Comparison of ENCODE assay signal across 17 cellular contexts in genomic region chr20:10984899-10985298, GRCh38.
DNase-seq lines count a peak whose midpoint lies in the region; ATAC-seq, FAIRE-seq and TF ChIP-seq lines count a peak whose summit lies in the region.
"Had no signal": no experiment of that assay in that cellular context is flagged by ENCODE, and none has a peak within 500 bp of the region (broad histone marks: within the 10 kb centered on the region; RNA-seq: fewer than 3 reads in every experiment).

No MANE protein-coding gene starts in this region.

- ATAC-seq in heart right ventricle: no peak
- peak; percentile 74 for ATAC-seq in body of pancreas
- no peak for ATAC-seq in GM19397 (IDR thresholded peaks at IDR 0.05; ENCODE audit: unreplicated experiment)
- ATAC-seq in HG03159 (IDR thresholded peaks at IDR 0.05; ENCODE audit: unreplicated experiment): no peak
- ATAC-seq: activated CD8-positive, alpha-beta T cell treated with anti-CD3 and anti-CD28 coated beads for 36 hours; left lung; natural killer cell had no signal

- H3K27me3 ChIP-seq in heart right ventricle (no peaks in the 10 kb centered on the region), body of pancreas (no peaks in the 10 kb centered on the region), mesenchymal stem cell (ENCODE audit: control insufficient read depth in 1 of 2, insufficient read depth in 1 of 2, low read length in 2 of 2) (no peaks in the 10 kb centered on the region), vagina (no peaks in the 10 kb centered on the region)
- H3K27me3 ChIP-seq: left lung, right atrium auricular region, testis had no signal

- FAIRE-seq in GM19239 (lab: Jason Lieb, UNC): no peak
- FAIRE-seq: D721Med had no signal

- no peaks in the 10 kb centered on the region for H3K9me3 ChIP-seq in heart right ventricle
- H3K9me3 ChIP-seq in body of pancreas: no peaks in the 10 kb centered on the region
- H3K9me3 ChIP-seq in mesenchymal stem cell (ENCODE audit: control insufficient read depth, low read length): no peaks in the 10 kb centered on the region
- H3K9me3 ChIP-seq in vagina: no peaks in the 10 kb centered on the region
- H3K9me3 ChIP-seq: left lung, right atrium auricular region, testis had no signal

- no peak overlapping the region for H2AK5ac ChIP-seq in mesenchymal stem cell (ENCODE audit: low read length, severe bottlenecking)

- H3K27ac ChIP-seq in heart right ventricle (peak overlapping the region in 8 of 10 donors; percentile 13 to 52 (median 30)), body of pancreas (peak overlapping the region in 3 of 4 donors; percentile 8 to 49 (median 34)), mesenchymal stem cell (ENCODE audit: low read length, poor library complexity, severe bottlenecking) (no peak overlapping the region), vagina (peak overlapping the region; percentile 32)
- H3K27ac ChIP-seq: left lung, testis had no signal

- DNase-seq in heart right ventricle: no peak
- no peak for DNase-seq in cardiac septum (ENCODE audit: low spot score)
- DNase-seq in body of pancreas: no peak
- peak; percentile 54 for DNase-seq in mesenchymal stem cell
- no peak for DNase-seq in vagina (ENCODE audit: extremely low spot score in 2 of 2)
- DNase-seq in GM19239 (ENCODE audit: insufficient read length, low spot score): no peak
- DNase-seq: activated CD8-positive, alpha-beta T cell treated with anti-CD3 and anti-CD28 coated beads for 36 hours; left lung; natural killer cell; NCI-H2171; SIG-M5; stimulated activated CD4-positive, alpha-beta T cell treated with anti-CD3 and anti-CD28 coated beads, Interleukin-2, amount 100 ng/mL, for 24 hours; testis had no signal

- H2BK12ac ChIP-seq in mesenchymal stem cell (ENCODE audit: low read length in 2 of 2): peak overlapping the region in 1 of 2 experiments; percentile 31

- intact Hi-C loops in heart right ventricle (cut with DNase I) (loop anchor here in 2 of 10 donors (5.0 kb wide), 1 partner anchor 82 kb away; no protein-coding TSS in a partner anchor), cardiac septum (cut with DNase I) (loop anchor here (5.0 to 10.0 kb wide), 3 partner anchors 122 to 310 kb away; partner anchors contain the start of gene JAG1), body of pancreas (cut with DNase I) (no loop called here), vagina (cut with DNase I) (no loop called here)

- H2BK120ac ChIP-seq in mesenchymal stem cell (ENCODE audit: low read depth, low read length): no peak overlapping the region

- no peak overlapping the region for H4K91ac ChIP-seq in mesenchymal stem cell (ENCODE audit: low read length)

- peaks cover 3 to 49% (median 22%) of the 10 kb centered on the region in 9 donors for H3K4me1 ChIP-seq in heart right ventricle
- H3K4me1 ChIP-seq in body of pancreas: peaks cover 11% of the 10 kb centered on the region
- peaks cover 2% of the 10 kb centered on the region for H3K4me1 ChIP-seq in mesenchymal stem cell (ENCODE audit: control insufficient read depth, insufficient read depth, low read depth, low read length)
- H3K4me1 ChIP-seq in vagina: peaks cover 27% of the 10 kb centered on the region
- H3K4me1 ChIP-seq: left lung, testis had no signal

- H3K9ac ChIP-seq in mesenchymal stem cell (ENCODE audit: low read length): peak overlapping the region; percentile 52

- H2AFZ ChIP-seq in mesenchymal stem cell (ENCODE audit: low read depth, low read length): no peak overlapping the region

- H3K4me3 ChIP-seq in heart right ventricle (no peak overlapping the region), body of pancreas (no peak overlapping the region), mesenchymal stem cell (ENCODE audit: insufficient read depth in 1 of 2, low read depth in 1 of 2, low read length in 2 of 2) (no peak overlapping the region), vagina (no peak overlapping the region)
- H3K4me3 ChIP-seq: left lung, right atrium auricular region, testis had no signal

- no peak overlapping the region for H3K14ac ChIP-seq in mesenchymal stem cell (ENCODE audit: low read length in 2 of 2)

- H3K79me1 ChIP-seq in mesenchymal stem cell (replicated peaks; ENCODE audit: low read length, poor library complexity, severe bottlenecking): no peaks in the 10 kb centered on the region

- no peaks in the 10 kb centered on the region for H3K36me3 ChIP-seq in heart right ventricle
- no peaks in the 10 kb centered on the region for H3K36me3 ChIP-seq in body of pancreas (replicated peaks in 1 of 2; ENCODE audit: insufficient read depth in 1 of 2, low read depth in 2 of 2)
- H3K36me3 ChIP-seq in mesenchymal stem cell (ENCODE audit: control insufficient read depth in 1 of 2, insufficient read depth in 2 of 2, low read depth in 1 of 2, low read length in 2 of 2): no peaks in the 10 kb centered on the region
- H3K36me3 ChIP-seq in vagina: no peaks in the 10 kb centered on the region
- H3K36me3 ChIP-seq: left lung, right atrium auricular region had no signal

- H3K18ac ChIP-seq in mesenchymal stem cell (ENCODE audit: low read depth in 1 of 2, low read length in 2 of 2): no peak overlapping the region

- H3K23ac ChIP-seq in mesenchymal stem cell (ENCODE audit: low read length in 2 of 2): no peak overlapping the region

- TF ChIP-seq POLR2A in body of pancreas (IDR thresholded peaks at IDR 0.05) (no peak), vagina (IDR thresholded peaks at IDR 0.05) (no peak)

- H4K8ac ChIP-seq in mesenchymal stem cell (ENCODE audit: low read length): no peak overlapping the region

- TF ChIP-seq CTCF in heart right ventricle (IDR thresholded peaks at IDR 0.05): no peak
- TF ChIP-seq CTCF in body of pancreas (IDR thresholded peaks at IDR 0.05): no peak
- TF ChIP-seq CTCF in vagina (IDR thresholded peaks at IDR 0.05): no peak

- H2BK15ac ChIP-seq in mesenchymal stem cell (ENCODE audit: low read depth, poor library complexity, severe bottlenecking): no peak overlapping the region

- 53 to 65% methylated on average over 7 of the region's 7 CpGs for WGBS in heart right ventricle, 2 donors
- WGBS in body of pancreas, 2 donors: 32 to 43% methylated on average over 7 of the region's 7 CpGs
- WGBS in mesenchymal stem cell: 29% methylated on average over 6 of the region's 7 CpGs

- no peak overlapping the region for H2BK5ac ChIP-seq in mesenchymal stem cell (ENCODE audit: low read depth, low read length, poor library complexity, severe bottlenecking)

- H3K4me2 ChIP-seq in mesenchymal stem cell (ENCODE audit: low read length, poor library complexity, severe bottlenecking): no peak overlapping the region

- no peak overlapping the region for H3K4ac ChIP-seq in mesenchymal stem cell (ENCODE audit: low read depth in 1 of 2, low read length in 2 of 2)
